Comparison of ENCODE assay signal across 1 cellular context in genomic region chr5:149749481-149750365, GRCh38.
A peak's percentile ranks its signal among the peaks of the same experiment; 100 is the strongest.
TF ChIP-seq lines count a peak whose summit lies in the region.

No MANE protein-coding gene starts in this region.

TF ChIP-seq in K562, 482 proteins besides CTCF, POLR2A, EP300 and RAD21 (continued from another document and continues in another):
- TF ChIP-seq GTF3C2 (IDR thresholded peaks at IDR 0.05; ENCODE audit: borderline replicate concordance, extremely low read depth, insufficient read length) (no peak), ZNF583 (CRISPR knock-in tag; IDR thresholded peaks at IDR 0.05) (no peak), KAT8 (IDR thresholded peaks at IDR 0.05; ENCODE audit: low read depth) (no peak), ZBTB9 (CRISPR knock-in tag; IDR thresholded peaks at IDR 0.05) (no peak), CEBPG (CRISPR knock-in tag; IDR thresholded peaks at IDR 0.05) (no peak), CEBPG (tag; conservative IDR thresholded peaks at IDR 0.05 in 1 of 2, IDR thresholded peaks at IDR 0.05 in 1 of 2) (peak; percentile 16 to 65; a peak in 3 of 4 replicates), AFF4 (CRISPR knock-in tag; IDR thresholded peaks at IDR 0.05) (no peak), YBX1 (IDR thresholded peaks at IDR 0.05) (no peak), SREBF2 (CRISPR knock-in tag; IDR thresholded peaks at IDR 0.05) (no peak), IRF1 (CRISPR knock-in tag; IDR thresholded peaks at IDR 0.05; ENCODE audit: borderline replicate concordance) (no peak), NFE2L1 (tag; IDR thresholded peaks at IDR 0.05; ENCODE audit: borderline replicate concordance, low read depth) (no peak), ZC3H4 (CRISPR knock-in tag; IDR thresholded peaks at IDR 0.05; ENCODE audit: borderline replicate concordance) (no peak), HNRNPH1 (optimal IDR thresholded peaks at IDR 0.05; ENCODE audit: low read depth, low read length) (no peak), ZNF785 (CRISPR knock-in tag; IDR thresholded peaks at IDR 0.05) (no peak), FIP1L1 (IDR thresholded peaks at IDR 0.05; ENCODE audit: low read depth, low read length, poor library complexity, severe bottlenecking) (no peak), RAD51 (IDR thresholded peaks at IDR 0.05; ENCODE audit: borderline replicate concordance, low read depth) (no peak), RHOXF2B (CRISPR knock-in tag; conservative IDR thresholded peaks at IDR 0.05) (no peak), HDAC2 (IDR thresholded peaks at IDR 0.05) (0 out of 2 replicates have a peak, but pooled peaks have one; percentile 33), PCBP2 (IDR thresholded peaks at IDR 0.05; ENCODE audit: low read depth, low read length, poor library complexity, severe bottlenecking) (no peak), CEBPB (tag; IDR thresholded peaks at IDR 0.05) (peak; percentile 73), ZNF77 (CRISPR knock-in tag; IDR thresholded peaks at IDR 0.05) (no peak), RUNX1 (IDR thresholded peaks at IDR 0.05; ENCODE audit: low read depth) (no peak), ZNF165 (CRISPR knock-in tag; IDR thresholded peaks at IDR 0.05; ENCODE audit: borderline replicate concordance) (no peak), CBX3 (IDR thresholded peaks at IDR 0.05; ENCODE audit: borderline replicate concordance in 1 of 2, low read length in 2 of 2) (no peak), NR2C1 (IDR thresholded peaks at IDR 0.05) (no peak), NR2C1 (tag; IDR thresholded peaks at IDR 0.05) (no peak), ZNF224 (CRISPR knock-in tag; IDR thresholded peaks at IDR 0.05) (no peak), JUN (IDR thresholded peaks at IDR 0.05; ENCODE audit: borderline replicate concordance, low read depth, low read length) (peak; percentile 59), JUN (CRISPR knock-in tag; IDR thresholded peaks at IDR 0.05; ENCODE audit: borderline replicate concordance) (no peak), BHLHE40 (IDR thresholded peaks at IDR 0.05; ENCODE audit: low read length) (peak; percentile 74; the same call in 1 of the 2 replicates), JUND (IDR thresholded peaks at IDR 0.05; ENCODE audit: borderline replicate concordance, low read depth, low read length) (peak; percentile 49; the same call in 1 of the 2 replicates), JUND (tag; IDR thresholded peaks at IDR 0.05; ENCODE audit: borderline replicate concordance, low read depth, low read length) (peak; percentile 16; the same call in 1 of the 3 replicates), ZNF143 (CRISPR knock-in tag; IDR thresholded peaks at IDR 0.05) (no peak), NFRKB (IDR thresholded peaks at IDR 0.05; ENCODE audit: low read depth) (no peak), LEF1 (IDR thresholded peaks at IDR 0.05) (no peak), TAF9B (IDR thresholded peaks at IDR 0.05; ENCODE audit: partially characterized antibody) (no peak), KDM1A (IDR thresholded peaks at IDR 0.05) (peak; percentile 79 to 81), CXXC5 (CRISPR knock-in tag; IDR thresholded peaks at IDR 0.05) (no peak), SP2 (IDR thresholded peaks at IDR 0.05; ENCODE audit: extremely low read depth, low read depth, low read length, poor library complexity, severe bottlenecking) (no peak), E4F1 (CRISPR knock-in tag; IDR thresholded peaks at IDR 0.05; ENCODE audit: borderline replicate concordance) (no peak), FOXO4 (CRISPR knock-in tag; IDR thresholded peaks at IDR 0.05) (no peak), SPI1 (IDR thresholded peaks at IDR 0.05; ENCODE audit: borderline replicate concordance, low read depth, low read length) (no peak)
- TF ChIP-seq, protein P1, sequence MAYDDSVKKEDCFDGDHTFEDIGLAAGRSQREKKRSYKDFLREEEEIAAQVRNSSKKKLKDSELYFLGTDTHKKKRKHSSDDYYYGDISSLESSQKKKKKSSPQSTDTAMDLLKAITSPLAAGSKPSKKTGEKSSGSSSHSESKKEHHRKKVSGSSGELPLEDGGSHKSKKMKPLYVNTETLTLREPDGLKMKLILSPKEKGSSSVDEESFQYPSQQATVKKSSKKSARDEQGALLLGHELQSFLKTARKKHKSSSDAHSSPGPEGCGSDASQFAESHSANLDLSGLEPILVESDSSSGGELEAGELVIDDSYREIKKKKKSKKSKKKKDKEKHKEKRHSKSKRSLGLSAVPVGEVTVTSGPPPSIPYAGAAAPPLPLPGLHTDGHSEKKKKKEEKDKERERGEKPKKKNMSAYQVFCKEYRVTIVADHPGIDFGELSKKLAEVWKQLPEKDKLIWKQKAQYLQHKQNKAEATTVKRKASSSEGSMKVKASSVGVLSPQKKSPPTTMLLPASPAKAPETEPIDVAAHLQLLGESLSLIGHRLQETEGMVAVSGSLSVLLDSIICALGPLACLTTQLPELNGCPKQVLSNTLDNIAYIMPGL (CRISPR knock-in tag; IDR thresholded peaks at IDR 0.05), result no peak
- TF ChIP-seq, protein P2, sequence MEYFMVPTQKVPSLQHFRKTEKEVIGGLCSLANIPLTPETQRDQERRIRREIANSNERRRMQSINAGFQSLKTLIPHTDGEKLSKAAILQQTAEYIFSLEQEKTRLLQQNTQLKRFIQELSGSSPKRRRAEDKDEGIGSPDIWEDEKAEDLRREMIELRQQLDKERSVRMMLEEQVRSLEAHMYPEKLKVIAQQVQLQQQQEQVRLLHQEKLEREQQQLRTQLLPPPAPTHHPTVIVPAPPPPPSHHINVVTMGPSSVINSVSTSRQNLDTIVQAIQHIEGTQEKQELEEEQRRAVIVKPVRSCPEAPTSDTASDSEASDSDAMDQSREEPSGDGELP (CRISPR knock-in tag; IDR thresholded peaks at IDR 0.05; ENCODE audit: borderline replicate concordance), result no peak
- TF ChIP-seq, protein P3, sequence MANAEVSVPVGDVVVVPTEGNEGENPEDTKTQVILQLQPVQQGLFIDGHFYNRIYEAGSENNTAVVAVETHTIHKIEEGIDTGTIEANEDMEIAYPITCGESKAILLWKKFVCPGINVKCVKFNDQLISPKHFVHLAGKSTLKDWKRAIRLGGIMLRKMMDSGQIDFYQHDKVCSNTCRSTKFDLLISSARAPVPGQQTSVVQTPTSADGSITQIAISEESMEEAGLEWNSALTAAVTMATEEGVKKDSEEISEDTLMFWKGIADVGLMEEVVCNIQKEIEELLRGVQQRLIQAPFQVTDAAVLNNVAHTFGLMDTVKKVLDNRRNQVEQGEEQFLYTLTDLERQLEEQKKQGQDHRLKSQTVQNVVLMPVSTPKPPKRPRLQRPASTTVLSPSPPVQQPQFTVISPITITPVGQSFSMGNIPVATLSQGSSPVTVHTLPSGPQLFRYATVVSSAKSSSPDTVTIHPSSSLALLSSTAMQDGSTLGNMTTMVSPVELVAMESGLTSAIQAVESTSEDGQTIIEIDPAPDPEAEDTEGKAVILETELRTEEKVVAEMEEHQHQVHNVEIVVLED (CRISPR knock-in tag; IDR thresholded peaks at IDR 0.05), result no peak
- TF ChIP-seq, protein P4, sequence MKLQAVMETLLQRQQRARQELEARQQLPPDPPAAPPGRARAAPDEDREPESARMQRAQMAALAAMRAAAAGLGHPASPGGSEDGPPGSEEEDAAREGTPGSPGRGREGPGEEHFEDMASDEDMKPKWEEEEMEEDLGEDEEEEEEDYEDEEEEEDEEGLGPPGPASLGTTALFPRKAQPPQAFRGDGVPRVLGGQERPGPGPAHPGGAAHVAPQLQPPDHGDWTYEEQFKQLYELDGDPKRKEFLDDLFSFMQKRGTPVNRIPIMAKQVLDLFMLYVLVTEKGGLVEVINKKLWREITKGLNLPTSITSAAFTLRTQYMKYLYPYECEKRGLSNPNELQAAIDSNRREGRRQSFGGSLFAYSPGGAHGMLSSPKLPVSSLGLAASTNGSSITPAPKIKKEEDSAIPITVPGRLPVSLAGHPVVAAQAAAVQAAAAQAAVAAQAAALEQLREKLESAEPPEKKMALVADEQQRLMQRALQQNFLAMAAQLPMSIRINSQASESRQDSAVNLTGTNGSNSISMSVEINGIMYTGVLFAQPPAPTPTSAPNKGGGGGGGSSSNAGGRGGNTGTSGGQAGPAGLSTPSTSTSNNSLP (IDR thresholded peaks at IDR 0.05; ENCODE audit: borderline replicate concordance, low read depth, low read length), result no peak
